ENCODE assay signal across 16 cellular contexts in genomic region chr4:173801361-173801760, GRCh38.
A peak's percentile ranks its signal among the peaks of the same experiment; 100 is the strongest.
DNase-seq lines count a peak whose midpoint lies in the region; ATAC-seq and TF ChIP-seq lines count a peak whose summit lies in the region.
"Had no signal": no experiment of that assay in that cellular context is flagged by ENCODE, and none has a peak within 500 bp of the region (broad histone marks: within the 10 kb centered on the region; RNA-seq: fewer than 3 reads in every experiment).

No MANE protein-coding gene starts in this region.

- no peak overlapping the region for H2AFZ ChIP-seq in IMR-90 (replicated peaks; ENCODE audit: low read length, poor library complexity)
- H2AFZ ChIP-seq in neuronal stem cell (ENCODE audit: low read length): no peak overlapping the region

- H3K4me1 ChIP-seq in IMR-90 (ENCODE audit: control insufficient read depth, insufficient read depth, low read length) (no peaks in the 10 kb centered on the region), neuronal stem cell (ENCODE audit: control insufficient read depth in 2 of 2, insufficient read depth in 1 of 2, low read depth in 1 of 2, low read length in 2 of 2) (peaks cover 0 to 6% of the 10 kb centered on the region in 2 donors)
- no peaks in the 10 kb centered on the region for H3K4me1 ChIP-seq in effector memory CD4-positive, alpha-beta T cell (ENCODE audit: control insufficient read depth, insufficient read depth, low read length, poor library complexity, severe bottlenecking)
- H3K4me1 ChIP-seq: A549 had no signal

- no peak overlapping the region for H2BK15ac ChIP-seq in IMR-90 (ENCODE audit: low read depth, low read length)
- H2BK15ac ChIP-seq in neuronal stem cell (ENCODE audit: low read length): no peak overlapping the region

- no peak overlapping the region for H2BK20ac ChIP-seq in IMR-90 (ENCODE audit: low read depth, low read length)

- H3K36me3 ChIP-seq in IMR-90 (ENCODE audit: control insufficient read depth, insufficient read depth, low read length) (no peaks in the 10 kb centered on the region), SK-N-MC (ENCODE audit: insufficient read depth, low read length) (no peaks in the 10 kb centered on the region), neuronal stem cell (replicated peaks in 1 of 2; ENCODE audit: control insufficient read depth in 2 of 2, insufficient read depth in 2 of 2, low read length in 2 of 2) (no peaks in the 10 kb centered on the region)
- no peaks in the 10 kb centered on the region for H3K36me3 ChIP-seq in effector memory CD4-positive, alpha-beta T cell (ENCODE audit: control insufficient read depth, insufficient read depth, low read length)

- H3K27me3 ChIP-seq in IMR-90 (ENCODE audit: control insufficient read depth, insufficient read depth, low read length): no peaks in the 10 kb centered on the region
- no peaks in the 10 kb centered on the region for H3K27me3 ChIP-seq in neuronal stem cell (ENCODE audit: control insufficient read depth in 3 of 3, insufficient read depth in 3 of 3, low read depth in 1 of 3, low read length in 3 of 3)
- no peaks in the 10 kb centered on the region for H3K27me3 ChIP-seq in effector memory CD4-positive, alpha-beta T cell (replicated peaks; ENCODE audit: control insufficient read depth, insufficient read depth, low read length, poor library complexity, severe bottlenecking)

- no peak overlapping the region for H3K23ac ChIP-seq in IMR-90 (ENCODE audit: low read depth, low read length)
- H3K23ac ChIP-seq in neuronal stem cell (ENCODE audit: low read depth, low read length, poor library complexity): no peak overlapping the region

- H2AK5ac ChIP-seq in IMR-90 (ENCODE audit: low read depth, low read length) (no peak overlapping the region), neuronal stem cell (ENCODE audit: low read depth, low read length) (no peak overlapping the region)

- intact Hi-C loops in IMR-90 (cut with micrococcal nuclease): no loop called here

- H3K4me3 ChIP-seq in IMR-90 (ENCODE audit: insufficient read depth, low read depth, low read length) (no peak overlapping the region), SK-N-MC (no peak overlapping the region), neuronal stem cell (ENCODE audit: low read length in 2 of 2) (no peak overlapping the region)
- H3K4me3 ChIP-seq in effector memory CD4-positive, alpha-beta T cell (ENCODE audit: insufficient read depth, low read depth, low read length, poor library complexity, severe bottlenecking): no peak overlapping the region
- H3K4me3 ChIP-seq: A549 had no signal

- H2BK5ac ChIP-seq in IMR-90 (ENCODE audit: low read depth, low read length, poor library complexity, severe bottlenecking): no peak overlapping the region
- H2BK5ac ChIP-seq in neuronal stem cell (ENCODE audit: low read length): no peak overlapping the region

- H3K4me2 ChIP-seq in IMR-90 (ENCODE audit: low read depth, low read length): no peak overlapping the region
- H3K4me2 ChIP-seq in neuronal stem cell (ENCODE audit: insufficient read depth, low read length, poor library complexity, severe bottlenecking): no peak overlapping the region
- H3K4me2 ChIP-seq: A549 had no signal

- H3K9ac ChIP-seq in IMR-90 (ENCODE audit: low read depth, low read length) (no peak overlapping the region), SK-N-MC (ENCODE audit: insufficient read length) (no peak overlapping the region), neuronal stem cell (ENCODE audit: low read depth, low read length, poor library complexity) (no peak overlapping the region)

- no peak for TF ChIP-seq RAD21 in IMR-90 (IDR thresholded peaks at IDR 0.05; ENCODE audit: low read length)

- DNase-seq in IMR-90 (no peak), SK-N-MC (ENCODE audit: low read depth, low spot score) (no peak), neuronal stem cell (ENCODE audit: low spot score) (no peak), NCI-H146 treated with DMSO at 0.1 percent for 48 hours (lab: John Stamatoyannopoulos, UW; ENCODE audit: unreplicated experiment) (no peak)
- DNase-seq in effector memory CD4-positive, alpha-beta T cell: no peak
- DNase-seq: CD8-positive, alpha-beta T cell; COR-L47; DMS153; DMS79 treated with DMSO at 0.1 percent for 48 hours; EL; GDM1; HFFc6; KBM-7 had no signal

- BruUV-seq in IMR-90 (replicated peaks; lab: Mats Ljungman, UMichigan): no TSS peak

- H3K27ac ChIP-seq in IMR-90 (ENCODE audit: insufficient read depth, low read length): no peak overlapping the region
- 0 out of 2 replicates have a peak overlapping the region, but pooled peaks have one; percentile 68 for H3K27ac ChIP-seq in SK-N-MC
- H3K27ac ChIP-seq in neuronal stem cell (replicated peaks; ENCODE audit: low read length): peak overlapping the region; percentile 83
- no peak overlapping the region for H3K27ac ChIP-seq in effector memory CD4-positive, alpha-beta T cell (ENCODE audit: insufficient read depth, low read length, poor library complexity, severe bottlenecking)
- H3K27ac ChIP-seq: A549 had no signal

- H2BK120ac ChIP-seq in IMR-90 (ENCODE audit: low read depth, low read length) (no peak overlapping the region), neuronal stem cell (ENCODE audit: low read depth, low read length) (no peak overlapping the region)

- H2AK9ac ChIP-seq in IMR-90 (replicated peaks; ENCODE audit: low read depth, low read length, poor library complexity): no peak overlapping the region

- in situ Hi-C loops in IMR-90 (cut with MboI; ENCODE audit: low sequenced_read_pairs): no loop called here

- no peak overlapping the region for H2BK12ac ChIP-seq in neuronal stem cell (ENCODE audit: low read length)

- no peaks in the 10 kb centered on the region for H4K20me1 ChIP-seq in IMR-90 (ENCODE audit: insufficient read depth, low read length)

- POLR2A ChIA-PET in IMR-90 (lab: Charles Lee; ENCODE audit: unreplicated experiment): no interaction called here

- H3K56ac ChIP-seq in IMR-90 (ENCODE audit: extremely low read depth, insufficient read depth, low read length): no peak overlapping the region

- TF ChIP-seq POLR2A in IMR-90 (IDR thresholded peaks at IDR 0.05; ENCODE audit: low read depth, low read length): no peak

- 0% methylated on average over 1 of the region's 1 CpG; no CpG with 5 or more reads in 1 of the 2 experiments for WGBS in IMR-90 (ENCODE audit: extremely low coverage in 2 of 2, insufficient read length in 1 of 2), 2 experiments
- WGBS in neuronal stem cell (ENCODE audit: extremely low coverage in 2 of 2, insufficient read length in 2 of 2, insufficient replicate concordance in 1 of 2), 2 donors: no CpG with 5 or more reads among the region's 1 CpG

- H4K91ac ChIP-seq in IMR-90 (ENCODE audit: insufficient read depth, low read depth, low read length) (no peak overlapping the region), neuronal stem cell (ENCODE audit: low read depth, low read length, poor library complexity) (no peak overlapping the region)

- H3K4ac ChIP-seq in IMR-90 (ENCODE audit: low read depth, low read length) (no peak overlapping the region), neuronal stem cell (ENCODE audit: low read length) (no peak overlapping the region)

- H3K9me3 ChIP-seq in IMR-90 (ENCODE audit: control insufficient read depth, insufficient read depth, low read length): no peaks in the 10 kb centered on the region
- no peaks in the 10 kb centered on the region for H3K9me3 ChIP-seq in SK-N-MC (ENCODE audit: low read depth, low read length)
- no peaks in the 10 kb centered on the region for H3K9me3 ChIP-seq in neuronal stem cell (replicated peaks in 1 of 2; ENCODE audit: control insufficient read depth in 2 of 2, insufficient read depth in 1 of 2, low read depth in 1 of 2, low read length in 2 of 2)
- no peaks in the 10 kb centered on the region for H3K9me3 ChIP-seq in effector memory CD4-positive, alpha-beta T cell (ENCODE audit: control insufficient read depth, low read length)
- H3K9me3 ChIP-seq: A549 had no signal

- no peak for TF ChIP-seq CTCF in IMR-90 (conservative IDR thresholded peaks at IDR 0.05; ENCODE audit: low read depth, low read length)

- H4K8ac ChIP-seq in IMR-90 (ENCODE audit: low read depth in 2 of 2, low read length in 2 of 2) (no peak overlapping the region), neuronal stem cell (ENCODE audit: low read depth, low read length) (no peak overlapping the region)

- dilution Hi-C loops in IMR-90 (cut with HindIII; ENCODE audit: low sequenced_read_pairs, unreplicated experiment): no loop called here

- H3K9me1 ChIP-seq in IMR-90 (ENCODE audit: insufficient read depth, low read length): no peaks in the 10 kb centered on the region

- 0 out of 2 replicates have a peak overlapping the region, but pooled peaks have one; percentile 22 for H3K14ac ChIP-seq in IMR-90 (replicated peaks; ENCODE audit: low read depth, low read length)
- no peak overlapping the region for H3K14ac ChIP-seq in neuronal stem cell (ENCODE audit: low read length)

- ATAC-seq in IMR-90 (ENCODE audit: low read depth) (no peak), GM21619 (IDR thresholded peaks at IDR 0.05; ENCODE audit: unreplicated experiment) (no peak), GM18909 (IDR thresholded peaks at IDR 0.05; ENCODE audit: poor library complexity, unreplicated experiment) (no peak)
- ATAC-seq: A549; CD8-positive, alpha-beta T cell had no signal

- H4K5ac ChIP-seq in IMR-90 (ENCODE audit: low read depth, low read length): no peak overlapping the region

- H3K79me1 ChIP-seq in IMR-90 (ENCODE audit: low read depth in 1 of 2, low read length in 2 of 2) (no peaks in the 10 kb centered on the region), neuronal stem cell (ENCODE audit: low read depth, low read length) (no peaks in the 10 kb centered on the region)

- CTCF ChIA-PET in IMR-90 (lab: Yijun Ruan, JAX): no interaction called here

- H3K18ac ChIP-seq in IMR-90 (ENCODE audit: low read depth, low read length) (no peak overlapping the region), neuronal stem cell (ENCODE audit: low read length) (no peak overlapping the region)

TF ChIP-seq in IMR-90, 13 proteins besides CTCF, POLR2A, EP300 and RAD21:
- TF ChIP-seq BHLHE40 (IDR thresholded peaks at IDR 0.05; ENCODE audit: low read depth, low read length) (no peak), ELK1 (IDR thresholded peaks at IDR 0.05; ENCODE audit: borderline replicate concordance, low read depth, low read length) (no peak), NFE2L2 (IDR thresholded peaks at IDR 0.05; ENCODE audit: low read depth, low read length) (no peak)

Comparison
In these comparisons a context has a peak if more than half of its experiments do, and no peak if none do; other contexts are left out.
1. H3K27ac ChIP-seq: peak in SK-N-MC (single experiment) and neuronal stem cell (single experiment); none in IMR-90 (single experiment) and effector memory CD4-positive, alpha-beta T cell (single experiment).